26 cellular contexts compared by ENCODE assay signal in genomic region chr15:27747997-27748396, GRCh38.
"Had no signal": no experiment of that assay in that cellular context is flagged by ENCODE, and none has a peak within 500 bp of the region (broad histone marks: within the 10 kb centered on the region; RNA-seq: fewer than 3 reads in every experiment).

No MANE protein-coding gene starts in this region.

- H3K79me2 ChIP-seq: hepatocyte had no signal

- H3K36me3 ChIP-seq: colonic mucosa, gastroesophageal sphincter, heart left ventricle, left ventricle myocardium inferior, lower lobe of right lung had no signal

- FAIRE-seq: endometrium, frontal cortex, kidney had no signal

- H3K4me3 ChIP-seq: colonic mucosa, gastroesophageal sphincter, heart left ventricle, hepatocyte, left ventricle myocardium inferior, lower lobe of right lung had no signal

- H3K27me3 ChIP-seq: colonic mucosa, foreskin keratinocyte, gastroesophageal sphincter, hepatocyte had no signal

- H3K4me1 ChIP-seq: colonic mucosa, foreskin keratinocyte, gastroesophageal sphincter, heart left ventricle, left ventricle myocardium inferior, lower lobe of right lung had no signal

- H3K4me2 ChIP-seq: hepatocyte had no signal

- H2AFZ ChIP-seq: hepatocyte had no signal

- H3K9me3 ChIP-seq: colonic mucosa, gastroesophageal sphincter, heart left ventricle, left ventricle myocardium inferior, lower lobe of right lung had no signal

- ATAC-seq: effector memory CD8-positive, alpha-beta T cell; esophagus mucosa; foreskin keratinocyte; gastroesophageal sphincter; heart left ventricle; left colon; left lobe of liver; lower lobe of right lung had no signal

- DNase-seq: colonic mucosa; cortex of kidney; effector CD8-positive, alpha-beta T cell; effector memory CD8-positive, alpha-beta T cell; endodermal cell; erythroblast; foreskin keratinocyte; heart left ventricle; hypothalamus; immature natural killer cell; islet precursor cell; kidney; kidney glomerular epithelial cell; left colon; left ventricle myocardium inferior; lower lobe of right lung; mammary epithelial cell; mesendoderm; midbrain had no signal

- H3K27ac ChIP-seq: colonic mucosa, epithelial cell of prostate, foreskin keratinocyte, gastroesophageal sphincter, heart left ventricle, hepatocyte, left ventricle myocardium inferior, lower lobe of right lung had no signal
